ENCODE assay signal across 7 cellular contexts in genomic region chrX:119637421-119637820, GRCh38. TPM values are rescaled to one million over a fixed set of nuclear protein-coding genes. Genes with fewer than 3 reads are reported as not detected.
DNase-seq lines count a peak whose midpoint lies in the region; ATAC-seq, FAIRE-seq and TF ChIP-seq lines count a peak whose summit lies in the region.
"Not testable (repeated sequence)": the region's sequence is repeated elsewhere in the genome, so short reads cannot be mapped to it uniquely, and the experiment has no call there.

No MANE protein-coding gene starts in this region.

- CTCF ChIA-PET in CD8-positive, alpha-beta memory T cell (lab: Charles Lee), result interaction anchor here (1.6 kb wide), 1 partner anchor 92 kb away, joined by 4 read pairs; no protein-coding TSS in a partner anchor
- CTCF ChIA-PET in activated B cell treated with CpG ODN at 0.5 μM for 24 hours (lab: Charles Lee), result interaction anchor here (1.3 to 2.3 kb wide), 3 partner anchors 18 to 92 kb away, joined by 4 to 8 read pairs (median 7); no protein-coding TSS in a partner anchor
- CTCF ChIA-PET in HepG2 (lab: Yijun Ruan, JAX; ENCODE audit: low intra/inter-chr PET ratio, low total read pairs), result not testable (repeated sequence)

- H3K9me3 Mint-ChIP-seq in CD8-positive, alpha-beta memory T cell; activated B cell treated with CpG ODN at 0.5 μM for 24 hours; activated T-helper 1 cell treated with anti-CD3 and anti-CD28 coated beads, Interleukin-12 subunit alpha, Interleukin-12 subunit beta, Interleukin-2, Interleukin-4 antibody, amounts not matched to agents 30 ng/mL and 10 ng/mL and 1 ng/mL, durations not matched to agents 14 hours and 24 hours and 36 hours; central memory CD8-positive, alpha-beta T cell; stimulated activated effector memory CD8-positive, alpha-beta T cell treated with anti-CD3 and anti-CD28 coated beads, Interleukin-12 subunit alpha, Interleukin-12 subunit beta, amount 100 ng/mL, for 72 hours: not testable (repeated sequence)

- H3K4me2 ChIP-seq in OCI-LY1 (ENCODE audit: low read length); HepG2 (ENCODE audit: low read depth, low read length): not testable (repeated sequence)

- intact Hi-C loops in activated B cell treated with CpG ODN at 0.5 μM for 24 hours (cut with micrococcal nuclease), result loop anchor here (2.0 kb wide), 1 partner anchor 49 kb away; no protein-coding TSS in a partner anchor
- intact Hi-C loops in activated T-helper 1 cell treated with anti-CD3 and anti-CD28 coated beads, Interleukin-12 subunit alpha, Interleukin-12 subunit beta, Interleukin-2, Interleukin-4 antibody, amounts not matched to agents 30 ng/mL and 10 ng/mL and 1 ng/mL, durations not matched to agents 14 hours and 24 hours and 36 hours (cut with micrococcal nuclease); HepG2 (cut with micrococcal nuclease; ENCODE audit: unreplicated experiment): not testable (repeated sequence)

- FAIRE-seq in HepG2 (lab: Jason Lieb, UNC), result peak; percentile 39

- BruUV-seq in HepG2 (replicated peaks; lab: Mats Ljungman, UMichigan), result not testable (repeated sequence)

- H3F3A ChIP-seq in OCI-LY1 (ENCODE audit: insufficient read depth, low read length), result not testable (repeated sequence)

- H3K27me3 ChIP-seq in CD8-positive, alpha-beta memory T cell (ENCODE audit: insufficient read depth, low read length, poor library complexity, severe bottlenecking); OCI-LY1 (ENCODE audit: insufficient read depth, low read length); HepG2 (ENCODE audit: control insufficient read depth in 1 of 2, insufficient read depth in 2 of 2, low read length in 2 of 2): not testable (repeated sequence)

- H3K36me3 ChIP-seq in CD8-positive, alpha-beta memory T cell (ENCODE audit: insufficient read depth, low read length), result peaks cover 26% of the 10 kb centered on the region
- peaks cover 72% of the 10 kb centered on the region for H3K36me3 ChIP-seq in OCI-LY1 (ENCODE audit: insufficient read depth, low read length)
- H3K36me3 ChIP-seq in HepG2 (replicated peaks in 1 of 2; ENCODE audit: control insufficient read depth in 1 of 2, insufficient read depth in 2 of 2, low read length in 2 of 2), result not testable (repeated sequence)

- not testable (repeated sequence) for TF ChIP-seq CTCF in OCI-LY1 (IDR thresholded peaks at IDR 0.05; ENCODE audit: low read length); activated B cell treated with CpG ODN at 0.5 μM for 24 hours (IDR thresholded peaks at IDR 0.05); HepG2 (CRISPR knock-in tag; IDR thresholded peaks at IDR 0.05)

- H3K9ac ChIP-seq in OCI-LY1 (ENCODE audit: low read length); HepG2 (ENCODE audit: insufficient read depth, low read depth, low read length): not testable (repeated sequence)

- peaks cover 19 to 87% (median 31%) of the 10 kb centered on the region in 3 donors for H3K36me3 Mint-ChIP-seq in CD8-positive, alpha-beta memory T cell
- peaks cover 79% of the 10 kb centered on the region for H3K36me3 Mint-ChIP-seq in activated B cell treated with CpG ODN at 0.5 μM for 24 hours (ENCODE audit: low read depth)
- peaks cover 45% of the 10 kb centered on the region for H3K36me3 Mint-ChIP-seq in activated T-helper 1 cell treated with anti-CD3 and anti-CD28 coated beads, Interleukin-12 subunit alpha, Interleukin-12 subunit beta, Interleukin-2, Interleukin-4 antibody, amounts not matched to agents 30 ng/mL and 10 ng/mL and 1 ng/mL, durations not matched to agents 14 hours and 24 hours and 36 hours (ENCODE audit: low read depth)
- H3K36me3 Mint-ChIP-seq in central memory CD8-positive, alpha-beta T cell (ENCODE audit: insufficient read depth), result peaks cover 55% of the 10 kb centered on the region
- H3K36me3 Mint-ChIP-seq in stimulated activated effector memory CD8-positive, alpha-beta T cell treated with anti-CD3 and anti-CD28 coated beads, Interleukin-12 subunit alpha, Interleukin-12 subunit beta, amount 100 ng/mL, for 72 hours, result peaks cover 100% of the 10 kb centered on the region

- TF ChIP-seq EP300 in HepG2 (IDR thresholded peaks at IDR 0.05; ENCODE audit: low read depth in 2 of 2, low read length in 2 of 2); HepG2 (CRISPR knock-in tag; IDR thresholded peaks at IDR 0.05; ENCODE audit: borderline replicate concordance): not testable (repeated sequence)

- H3K4me1 Mint-ChIP-seq in CD8-positive, alpha-beta memory T cell, result peaks cover 27 to 47% (median 36%) of the 10 kb centered on the region in 3 donors
- H3K4me1 Mint-ChIP-seq in activated B cell treated with CpG ODN at 0.5 μM for 24 hours, result peaks cover 60% of the 10 kb centered on the region
- peaks cover 19% of the 10 kb centered on the region for H3K4me1 Mint-ChIP-seq in activated T-helper 1 cell treated with anti-CD3 and anti-CD28 coated beads, Interleukin-12 subunit alpha, Interleukin-12 subunit beta, Interleukin-2, Interleukin-4 antibody, amounts not matched to agents 30 ng/mL and 10 ng/mL and 1 ng/mL, durations not matched to agents 14 hours and 24 hours and 36 hours (ENCODE audit: low read depth)
- H3K4me1 Mint-ChIP-seq in central memory CD8-positive, alpha-beta T cell, result peaks cover 33% of the 10 kb centered on the region
- H3K4me1 Mint-ChIP-seq in stimulated activated effector memory CD8-positive, alpha-beta T cell treated with anti-CD3 and anti-CD28 coated beads, Interleukin-12 subunit alpha, Interleukin-12 subunit beta, amount 100 ng/mL, for 72 hours, result peaks cover 52% of the 10 kb centered on the region

- H3K27ac ChIP-seq in CD8-positive, alpha-beta memory T cell (ENCODE audit: low read depth, low read length); HepG2 (ENCODE audit: extremely low read length, insufficient read depth, low read length): not testable (repeated sequence)
- H3K27ac ChIP-seq in OCI-LY1 (ENCODE audit: low read depth, low read length, poor library complexity, severe bottlenecking), result peak overlapping the region; percentile 87

- peak overlapping the region in 6 of 8 donors; percentile 25 to 86 (median 52) for H3K27ac Mint-ChIP-seq in CD8-positive, alpha-beta memory T cell
- H3K27ac Mint-ChIP-seq in activated B cell treated with CpG ODN at 0.5 μM for 24 hours, result peak overlapping the region; percentile 93
- peak overlapping the region; percentile 76 for H3K27ac Mint-ChIP-seq in activated T-helper 1 cell treated with anti-CD3 and anti-CD28 coated beads, Interleukin-12 subunit alpha, Interleukin-12 subunit beta, Interleukin-2, Interleukin-4 antibody, amounts not matched to agents 30 ng/mL and 10 ng/mL and 1 ng/mL, durations not matched to agents 14 hours and 24 hours and 36 hours
- peak overlapping the region; percentile 74 for H3K27ac Mint-ChIP-seq in central memory CD8-positive, alpha-beta T cell (ENCODE audit: low read depth)
- peak overlapping the region; percentile 17 for H3K27ac Mint-ChIP-seq in stimulated activated effector memory CD8-positive, alpha-beta T cell treated with anti-CD3 and anti-CD28 coated beads, Interleukin-12 subunit alpha, Interleukin-12 subunit beta, amount 100 ng/mL, for 72 hours

- H3K4me3 ChIP-seq in CD8-positive, alpha-beta memory T cell (ENCODE audit: low read length); OCI-LY1 (ENCODE audit: low read depth, low read length, poor library complexity, severe bottlenecking); HepG2 (replicated peaks in 1 of 3; ENCODE audit: insufficient read depth in 1 of 3, low read depth in 2 of 3, low read length in 3 of 3): not testable (repeated sequence)

- POLR2A ChIA-PET in CD8-positive, alpha-beta memory T cell (lab: Charles Lee); HepG2 (lab: Yijun Ruan, JAX): not testable (repeated sequence)
- POLR2A ChIA-PET in activated B cell treated with CpG ODN at 0.5 μM for 24 hours (lab: Charles Lee), result interaction anchor here (1.0 to 5.1 kb wide), 6 partner anchors 11 to 54 kb away, joined by 3 to 42 read pairs (median 6); partner anchors contain the start of gene SEPTIN6

- ATAC-seq in activated B cell treated with CpG ODN at 0.5 μM for 24 hours (ENCODE audit: low read depth); central memory CD8-positive, alpha-beta T cell (replicated peaks; ENCODE audit: extremely low read depth, poor library complexity, severe bottlenecking); HepG2; stimulated activated effector memory CD8-positive, alpha-beta T cell treated with anti-CD3 and anti-CD28 coated beads, Interleukin-12 subunit alpha, Interleukin-12 subunit beta, amount 100 ng/mL, for 72 hours: not testable (repeated sequence)

- H3K79me2 ChIP-seq in OCI-LY1 (ENCODE audit: insufficient read depth, low read length); HepG2 (ENCODE audit: insufficient read depth, low read length): not testable (repeated sequence)

- not testable (repeated sequence) for H4K20me1 ChIP-seq in OCI-LY1 (ENCODE audit: insufficient read depth, low read length); HepG2 (ENCODE audit: insufficient read depth, low read length)

- not testable (repeated sequence) for H3K9me3 ChIP-seq in CD8-positive, alpha-beta memory T cell (ENCODE audit: low read length); OCI-LY1 (ENCODE audit: low read length); HepG2 (ENCODE audit: low read length)

- not testable (repeated sequence) for TF ChIP-seq RAD21 in HepG2 (CRISPR knock-in tag; IDR thresholded peaks at IDR 0.05)

- H3K4me3 Mint-ChIP-seq in CD8-positive, alpha-beta memory T cell, result peak overlapping the region in 1 of 7 donors; percentile 34
- not testable (repeated sequence) for H3K4me3 Mint-ChIP-seq in activated B cell treated with CpG ODN at 0.5 μM for 24 hours; activated T-helper 1 cell treated with anti-CD3 and anti-CD28 coated beads, Interleukin-12 subunit alpha, Interleukin-12 subunit beta, Interleukin-2, Interleukin-4 antibody, amounts not matched to agents 30 ng/mL and 10 ng/mL and 1 ng/mL, durations not matched to agents 14 hours and 24 hours and 36 hours; central memory CD8-positive, alpha-beta T cell; stimulated activated effector memory CD8-positive, alpha-beta T cell treated with anti-CD3 and anti-CD28 coated beads, Interleukin-12 subunit alpha, Interleukin-12 subunit beta, amount 100 ng/mL, for 72 hours

- H3K27me3 Mint-ChIP-seq in CD8-positive, alpha-beta memory T cell; activated B cell treated with CpG ODN at 0.5 μM for 24 hours; activated T-helper 1 cell treated with anti-CD3 and anti-CD28 coated beads, Interleukin-12 subunit alpha, Interleukin-12 subunit beta, Interleukin-2, Interleukin-4 antibody, amounts not matched to agents 30 ng/mL and 10 ng/mL and 1 ng/mL, durations not matched to agents 14 hours and 24 hours and 36 hours (ENCODE audit: insufficient read depth); central memory CD8-positive, alpha-beta T cell: not testable (repeated sequence)

- H2AFZ ChIP-seq in OCI-LY1 (ENCODE audit: low read length); HepG2 (ENCODE audit: low read length): not testable (repeated sequence)

- 86% methylated on average over 1 of the region's 1 CpG for WGBS in HepG2 (ENCODE audit: low lambda C conversion rate)

- H3K9me2 ChIP-seq in OCI-LY1 (ENCODE audit: low read depth, low read length), result not testable (repeated sequence)

- not testable (repeated sequence) for TF ChIP-seq POLR2A in HepG2 (IDR thresholded peaks at IDR 0.05; ENCODE audit: insufficient read depth in 1 of 2, low read depth in 2 of 2, low read length in 2 of 2)

- not testable (repeated sequence) for DNase-seq in CD8-positive, alpha-beta memory T cell; activated B cell treated with CpG ODN at 0.5 μM for 24 hours; activated T-helper 1 cell treated with anti-CD3 and anti-CD28 coated beads, Interleukin-12 subunit alpha, Interleukin-12 subunit beta, Interleukin-2, Interleukin-4 antibody, amounts not matched to agents 30 ng/mL and 10 ng/mL and 1 ng/mL, durations not matched to agents 14 hours and 24 hours and 36 hours (ENCODE audit: low spot score); central memory CD8-positive, alpha-beta T cell (ENCODE audit: low spot score in 2 of 2); HepG2 (ENCODE audit: low spot score); stimulated activated effector memory CD8-positive, alpha-beta T cell treated with anti-CD3 and anti-CD28 coated beads, Interleukin-12 subunit alpha, Interleukin-12 subunit beta, amount 100 ng/mL, for 72 hours (ENCODE audit: low spot score in 2 of 2)

- H3K4me1 ChIP-seq in CD8-positive, alpha-beta memory T cell (ENCODE audit: insufficient read depth, low read length); HepG2 (ENCODE audit: insufficient read depth, low read length): not testable (repeated sequence)
- peaks cover 36% of the 10 kb centered on the region for H3K4me1 ChIP-seq in OCI-LY1 (ENCODE audit: insufficient read depth, low read length, severe bottlenecking)

- in situ Hi-C loops in HepG2 (cut with HindIII; ENCODE audit: extremely low pct_ligation_motif_present, low pct_unique_long_range_greater_than_20kb), result not testable (repeated sequence)

RNA-seq across cellular contexts. Expression of gene NKRF, which starts 31.2 kb away (rescaled TPM):
- 10 to 100 TPM; 27.2 to 28.4 TPM for total RNA-seq in CD8-positive, alpha-beta memory T cell
- 7.5 TPM for polyA plus RNA-seq in CD8-positive, alpha-beta memory T cell
- total RNA-seq in activated B cell treated with CpG ODN at 0.5 μM for 24 hours, result 21.5 and 22.6 TPM in 2 replicates
- total RNA-seq in activated T-helper 1 cell treated with anti-CD3 and anti-CD28 coated beads, Interleukin-12 subunit alpha, Interleukin-12 subunit beta, Interleukin-2, Interleukin-4 antibody, amounts not matched to agents 30 ng/mL and 10 ng/mL and 1 ng/mL, durations not matched to agents 14 hours and 24 hours and 36 hours, result 26.8 and 29.0 TPM in 2 replicates
- total RNA-seq in HepG2 (2016; rRNA removed; fragmentation: Illumina TruSeq; extraction: Trizol), result 6.0 and 12.2 TPM in 2 replicates
- total RNA-seq in HepG2 (2016; cell fraction: cytosol; rRNA removed; fragmentation: Illumina TruSeq; extraction: Trizol; ENCODE audit: low read depth), result 0.51 and 0.79 TPM in 2 replicates
- total RNA-seq in HepG2 (2016; cell fraction: insoluble cytoplasmic fraction; rRNA removed; fragmentation: Illumina TruSeq; extraction: Trizol), result 6.2 and 11.8 TPM in 2 replicates
- total RNA-seq in HepG2 (2016; cell fraction: membrane; rRNA removed; fragmentation: Illumina TruSeq; extraction: Trizol), result 3.2 and 3.5 TPM in 2 replicates
- total RNA-seq in HepG2 (2016; cell fraction: nucleus; rRNA removed; fragmentation: Illumina TruSeq; extraction: Trizol), result 7.9 and 9.5 TPM in 2 replicates
- polyA plus RNA-seq in HepG2 (2011; rRNA removed), result 2.9 and 3.3 TPM in 2 replicates
- 1.7 and 2.7 TPM in 2 replicates for polyA plus RNA-seq in HepG2 (2011; cell fraction: cytosol; rRNA removed)
- polyA plus RNA-seq in HepG2 (2011; cell fraction: nucleus; rRNA removed), result 3.1 and 3.2 TPM in 2 replicates
- polyA plus RNA-seq in HepG2 (2012), result 6.7 and 8.1 TPM in 2 replicates
- 0.48 and 0.50 TPM in 2 replicates for polyA plus RNA-seq in HepG2 (2016; cell fraction: cytosol; fragmentation: Illumina TruSeq; extraction: Trizol; ENCODE audit: low read depth)
- polyA plus RNA-seq in HepG2 (2016; cell fraction: insoluble cytoplasmic fraction; fragmentation: Illumina TruSeq; extraction: Trizol; ENCODE audit: low read depth), result 10.8 and 11.1 TPM in 2 replicates
- polyA plus RNA-seq in HepG2 (2016; cell fraction: membrane; fragmentation: Illumina TruSeq; extraction: Trizol; ENCODE audit: low read depth), result 1.5 and 2.1 TPM in 2 replicates
- polyA plus RNA-seq in HepG2 (2016; cell fraction: nucleus; fragmentation: Illumina TruSeq; extraction: Trizol; ENCODE audit: insufficient read depth, low read depth), result 10.9 and 13.0 TPM in 2 replicates
- polyA minus RNA-seq in HepG2 (2011; rRNA and poly(A)+ RNA removed; ENCODE audit: low replicate concordance), result 3.8 and 8.4 TPM in 2 replicates
- polyA minus RNA-seq in HepG2 (2011; cell fraction: cytosol; rRNA and poly(A)+ RNA removed), result 5.5 and 6.5 TPM in 2 replicates
- polyA minus RNA-seq in HepG2 (2011; cell fraction: nucleus; rRNA and poly(A)+ RNA removed), result 7.2 and 9.7 TPM in 2 replicates

RNA-seq across cellular contexts. Expression of gene SEPTIN6, which starts 55.5 kb away (rescaled TPM):
- 100 to 1,000 TPM; 122 to 125 TPM for total RNA-seq in CD8-positive, alpha-beta memory T cell
- 229 TPM for polyA plus RNA-seq in CD8-positive, alpha-beta memory T cell
- 330 and 338 TPM in 2 replicates for total RNA-seq in activated B cell treated with CpG ODN at 0.5 μM for 24 hours
- total RNA-seq in activated T-helper 1 cell treated with anti-CD3 and anti-CD28 coated beads, Interleukin-12 subunit alpha, Interleukin-12 subunit beta, Interleukin-2, Interleukin-4 antibody, amounts not matched to agents 30 ng/mL and 10 ng/mL and 1 ng/mL, durations not matched to agents 14 hours and 24 hours and 36 hours, result 159 and 172 TPM in 2 replicates
- total RNA-seq in HepG2 (2016; rRNA removed; fragmentation: Illumina TruSeq; extraction: Trizol), result 21.7 and 34.1 TPM in 2 replicates
- 4.2 and 4.3 TPM in 2 replicates for total RNA-seq in HepG2 (2016; cell fraction: cytosol; rRNA removed; fragmentation: Illumina TruSeq; extraction: Trizol; ENCODE audit: low read depth)
- 22.6 and 30.6 TPM in 2 replicates for total RNA-seq in HepG2 (2016; cell fraction: insoluble cytoplasmic fraction; rRNA removed; fragmentation: Illumina TruSeq; extraction: Trizol)
- 11.6 and 11.9 TPM in 2 replicates for total RNA-seq in HepG2 (2016; cell fraction: membrane; rRNA removed; fragmentation: Illumina TruSeq; extraction: Trizol)
- 13.4 and 14.5 TPM in 2 replicates for total RNA-seq in HepG2 (2016; cell fraction: nucleus; rRNA removed; fragmentation: Illumina TruSeq; extraction: Trizol)
- polyA plus RNA-seq in HepG2 (2011; rRNA removed), result 35.9 and 38.3 TPM in 2 replicates
- 35.8 and 37.3 TPM in 2 replicates for polyA plus RNA-seq in HepG2 (2011; cell fraction: cytosol; rRNA removed)
- 20.9 and 22.6 TPM in 2 replicates for polyA plus RNA-seq in HepG2 (2011; cell fraction: nucleus; rRNA removed)
- 17.4 and 20.8 TPM in 2 replicates for polyA plus RNA-seq in HepG2 (2012)
- polyA plus RNA-seq in HepG2 (2016; cell fraction: cytosol; fragmentation: Illumina TruSeq; extraction: Trizol; ENCODE audit: low read depth), result 4.8 and 6.3 TPM in 2 replicates
- 33.9 and 37.2 TPM in 2 replicates for polyA plus RNA-seq in HepG2 (2016; cell fraction: insoluble cytoplasmic fraction; fragmentation: Illumina TruSeq; extraction: Trizol; ENCODE audit: low read depth)
- polyA plus RNA-seq in HepG2 (2016; cell fraction: membrane; fragmentation: Illumina TruSeq; extraction: Trizol; ENCODE audit: low read depth), result 11.2 and 12.4 TPM in 2 replicates
- polyA plus RNA-seq in HepG2 (2016; cell fraction: nucleus; fragmentation: Illumina TruSeq; extraction: Trizol; ENCODE audit: insufficient read depth, low read depth), result 25.4 and 30.7 TPM in 2 replicates
- 52.2 and 78.0 TPM in 2 replicates for polyA minus RNA-seq in HepG2 (2011; rRNA and poly(A)+ RNA removed; ENCODE audit: low replicate concordance)
- polyA minus RNA-seq in HepG2 (2011; cell fraction: cytosol; rRNA and poly(A)+ RNA removed), result 24.4 and 30.2 TPM in 2 replicates
- polyA minus RNA-seq in HepG2 (2011; cell fraction: nucleus; rRNA and poly(A)+ RNA removed), result 10.7 and 23.0 TPM in 2 replicates

Comparison
In these comparisons a context has a peak if more than half of its experiments do, and no peak if none do; other contexts are left out.
1. H3K27ac Mint-ChIP-seq: peak in every context shown above with its lines; median percentile 93 in activated B cell treated with CpG ODN at 0.5 μM for 24 hours; 76 in activated T-helper 1 cell treated with anti-CD3 and anti-CD28 coated beads, Interleukin-12 subunit alpha, Interleukin-12 subunit beta, Interleukin-2, Interleukin-4 antibody, amounts not matched to agents 30 ng/mL and 10 ng/mL and 1 ng/mL, durations not matched to agents 14 hours and 24 hours and 36 hours; 74 in central memory CD8-positive, alpha-beta T cell; 52 in CD8-positive, alpha-beta memory T cell; 17 in stimulated activated effector memory CD8-positive, alpha-beta T cell treated with anti-CD3 and anti-CD28 coated beads, Interleukin-12 subunit alpha, Interleukin-12 subunit beta, amount 100 ng/mL, for 72 hours.